12 cellular contexts compared by ENCODE assay signal in genomic region chr3:212432-212831, GRCh38. TPM values are rescaled to one million over a fixed set of nuclear protein-coding genes. Genes with fewer than 3 reads are reported as not detected.
DNase-seq lines count a peak whose midpoint lies in the region; ATAC-seq and TF ChIP-seq lines count a peak whose summit lies in the region.
"Had no signal": no experiment of that assay in that cellular context is flagged by ENCODE, and none has a peak within 500 bp of the region (broad histone marks: within the 10 kb centered on the region; RNA-seq: fewer than 3 reads in every experiment).

No MANE protein-coding gene starts in this region.

- H3K4me3 ChIP-seq in heart left ventricle: no peak overlapping the region
- H3K4me3 ChIP-seq: colonic mucosa had no signal

- DNase-seq in kidney tubule cell (ENCODE audit: low spot score) (peak; percentile 2), NAMALWA (ENCODE audit: low spot score) (no peak), heart left ventricle (no peak), NCI-H510A treated with DMSO at 0.1 percent for 48 hours (lab: John Stamatoyannopoulos, UW) (no peak), NCI-H2196 (lab: John Stamatoyannopoulos, UW; ENCODE audit: unreplicated experiment) (no peak)
- DNase-seq: colonic mucosa, left ventricle myocardium superior had no signal

- ATAC-seq in GM18873 (IDR thresholded peaks at IDR 0.05; ENCODE audit: low FRiP score, unreplicated experiment) (peak; percentile 96), GM21737 (IDR thresholded peaks at IDR 0.05; ENCODE audit: unreplicated experiment) (peak; percentile 82), HG03159 (IDR thresholded peaks at IDR 0.05; ENCODE audit: unreplicated experiment) (peak; percentile 82), heart left ventricle (no peak)
- ATAC-seq: left ventricle myocardium superior, Right ventricle myocardium inferior had no signal

- peaks cover 0 to 3% (median 0%) of the 10 kb centered on the region in 9 donors for H3K27me3 ChIP-seq in heart left ventricle
- H3K27me3 ChIP-seq: colonic mucosa had no signal

- H3K9me3 ChIP-seq in heart left ventricle: no peaks in the 10 kb centered on the region
- H3K9me3 ChIP-seq: colonic mucosa had no signal

- H3K36me3 ChIP-seq in heart left ventricle: no peaks in the 10 kb centered on the region
- H3K36me3 ChIP-seq: colonic mucosa had no signal

- no peak overlapping the region for H3K27ac ChIP-seq in heart left ventricle
- H3K27ac ChIP-seq: colonic mucosa, parathyroid adenoma had no signal

- TF ChIP-seq POLR2A in heart left ventricle (IDR thresholded peaks at IDR 0.05): no peak

- H3K4me1 ChIP-seq in heart left ventricle: no peaks in the 10 kb centered on the region
- H3K4me1 ChIP-seq: colonic mucosa, parathyroid adenoma had no signal

- 34 to 46% (median 34%) methylated on average over 4 of the region's 4 CpGs for WGBS in heart left ventricle, 4 donors

- intact Hi-C loops in heart left ventricle (cut with DNase I): no loop called here

- no peak for TF ChIP-seq CTCF in heart left ventricle (IDR thresholded peaks at IDR 0.05)

RNA-seq across cellular contexts. Expression of gene CHL1, which starts 15.9 kb away (rescaled TPM):
- 10 to 100 TPM in 2 of 9 donors, 1 to 10 TPM in 6, under 1 TPM in 1; 0.48 to 15.3 (median 5.2) TPM for total RNA-seq in heart left ventricle
- polyA plus RNA-seq in heart left ventricle: 1 to 10 TPM in 1 of 2 donors, under 1 TPM in 1; 0.96 to 1.3 TPM

Comparison
In these comparisons a context has a peak if more than half of its experiments do, and no peak if none do; other contexts are left out.
1. ATAC-seq: peak in GM18873 (single experiment), GM21737 (single experiment) and HG03159 (single experiment); none in heart left ventricle (0 of 4).